13 cellular contexts compared by ENCODE assay signal in genomic region chr19:41875973-41876372, GRCh38. TPM values are rescaled to one million over a fixed set of nuclear protein-coding genes. Genes with fewer than 3 reads are reported as not detected.
DNase-seq lines count a peak whose midpoint lies in the region; ATAC-seq, FAIRE-seq and TF ChIP-seq lines count a peak whose summit lies in the region.
"Not testable (repeated sequence)": the region's sequence is repeated elsewhere in the genome, so short reads cannot be mapped to it uniquely, and the experiment has no call there.
"Had no signal": no experiment of that assay in that cellular context is flagged by ENCODE, and none has a peak within 500 bp of the region (broad histone marks: within the 10 kb centered on the region; RNA-seq: fewer than 3 reads in every experiment).

No MANE protein-coding gene starts in this region.

- peaks cover 98% of the 10 kb centered on the region for H3K4me1 ChIP-seq in CD8-positive, alpha-beta memory T cell (ENCODE audit: insufficient read depth, low read length)
- H3K4me1 ChIP-seq in OCI-LY1 (ENCODE audit: insufficient read depth, low read length, severe bottlenecking) (peaks cover 68% of the 10 kb centered on the region), GM12878 (ENCODE audit: control insufficient read depth, insufficient read depth, low read length) (peaks cover 56% of the 10 kb centered on the region)

- POLR2A ChIA-PET in CD8-positive, alpha-beta memory T cell (lab: Charles Lee): interaction anchor here (0.7 to 8.6 kb wide), 8 partner anchors 11 to 1906 kb away, joined by 3 to 190 read pairs (median 8); partner anchors contain the start of genes ARHGEF1 and RPS19
- POLR2A ChIA-PET in activated CD4-positive, alpha-beta T cell treated with anti-CD3 and anti-CD28 coated beads for 36 hours (lab: Charles Lee): interaction anchor here (0.9 to 1.2 kb wide), 6 partner anchors 9 to 159 kb away, joined by 3 to 7 read pairs (median 4); partner anchors contain the start of gene RPS19
- POLR2A ChIA-PET in GM12878 (lab: Charles Lee): interaction anchor here (0.6 to 6.5 kb wide), 15 partner anchors 9 to 1590 kb away, joined by 3 to 90 read pairs (median 5); partner anchors contain the start of gene RPS19

- TF ChIP-seq EP300 in GM12878 (IDR thresholded peaks at IDR 0.05; ENCODE audit: borderline replicate concordance in 1 of 2, control insufficient read depth in 1 of 2, low read depth in 2 of 2, low read length in 2 of 2): not testable (repeated sequence)

- 16% methylated on average over 3 of the region's 3 CpGs for WGBS in GM12878 (ENCODE audit: insufficient coverage, insufficient replicate concordance, low lambda C conversion rate, missing lambda C conversion rate)

- SMC1A ChIA-PET in GM12878 (lab: Charles Lee; ENCODE audit: uncharacterized antibody, unreplicated experiment): interaction anchor here (0.6 to 8.2 kb wide), 8 partner anchors 10 to 248 kb away, joined by 3 to 57 read pairs (median 4); partner anchors contain the start of gene RPS19

- not testable (repeated sequence) for H3K27me3 Mint-ChIP-seq in CD8-positive, alpha-beta memory T cell; activated CD4-positive, alpha-beta T cell treated with anti-CD3 and anti-CD28 coated beads for 36 hours; activated T-cell treated with anti-CD3 and anti-CD28 coated beads, Interleukin-2, amount 50 U/mL, for 72 hours (ENCODE audit: low read depth); memory B cell; stimulated activated memory B cell treated with anti-CD40 and anti-IgM and Interleukin-4, amounts not matched to agents 10 μg/mL and 1 μg/mL and 100 μg/mL, for 72 hours

- not testable (repeated sequence) for ATAC-seq in activated CD4-positive, alpha-beta T cell treated with anti-CD3 and anti-CD28 coated beads for 36 hours; activated T-cell treated with anti-CD3 and anti-CD28 coated beads, Interleukin-2, amount 50 U/mL, for 72 hours (replicated peaks in 1 of 2); GM12878; memory B cell (ENCODE audit: low read depth); stimulated activated memory B cell treated with anti-CD40 and anti-IgM and Interleukin-4, amounts not matched to agents 10 μg/mL and 1 μg/mL and 100 μg/mL, for 72 hours

- not testable (repeated sequence) for TF ChIP-seq POLR2A in GM12878 (IDR thresholded peaks at IDR 0.05; ENCODE audit: low read depth, low read length)

- not testable (repeated sequence) for H2AFZ ChIP-seq in OCI-LY1 (ENCODE audit: low read length); GM12878 (ENCODE audit: control insufficient read depth, low read depth, low read length)

- peak overlapping the region; percentile 82 for H3K27ac ChIP-seq in CD8-positive, alpha-beta memory T cell (ENCODE audit: low read depth, low read length)
- H3K27ac ChIP-seq in OCI-LY1 (ENCODE audit: low read depth, low read length, poor library complexity, severe bottlenecking) (peak overlapping the region; percentile 100), GM12878 (ENCODE audit: control insufficient read depth, insufficient read depth) (peak overlapping the region; percentile 94)

- H3K36me3 Mint-ChIP-seq in CD8-positive, alpha-beta memory T cell: peaks cover 4 to 10% (median 4%) of the 10 kb centered on the region in 3 donors
- H3K36me3 Mint-ChIP-seq in activated CD4-positive, alpha-beta T cell treated with anti-CD3 and anti-CD28 coated beads for 36 hours (ENCODE audit: low read depth): peaks cover 19% of the 10 kb centered on the region
- H3K36me3 Mint-ChIP-seq in activated T-cell treated with anti-CD3 and anti-CD28 coated beads, Interleukin-2, amount 50 U/mL, for 72 hours (ENCODE audit: insufficient read depth in 2 of 2): not testable (repeated sequence)
- H3K36me3 Mint-ChIP-seq in memory B cell: peaks cover 31% of the 10 kb centered on the region
- peaks cover 42% of the 10 kb centered on the region for H3K36me3 Mint-ChIP-seq in stimulated activated memory B cell treated with anti-CD40 and anti-IgM and Interleukin-4, amounts not matched to agents 10 μg/mL and 1 μg/mL and 100 μg/mL, for 72 hours

- H3K4me3 ChIP-seq in CD8-positive, alpha-beta memory T cell (ENCODE audit: low read length): peak overlapping the region; percentile 40
- H3K4me3 ChIP-seq in OCI-LY1 (ENCODE audit: low read depth, low read length, poor library complexity, severe bottlenecking) (peak overlapping the region; percentile 85), GM12878 (0 out of 2 replicates have a peak overlapping the region, but pooled peaks have one; percentile 4)

- peak overlapping the region; percentile 97 to 100 (median 99) for H3K27ac Mint-ChIP-seq in CD8-positive, alpha-beta memory T cell
- peak overlapping the region; percentile 74 for H3K27ac Mint-ChIP-seq in activated CD4-positive, alpha-beta T cell treated with anti-CD3 and anti-CD28 coated beads for 36 hours
- peak overlapping the region; percentile 18 for H3K27ac Mint-ChIP-seq in activated T-cell treated with anti-CD3 and anti-CD28 coated beads, Interleukin-2, amount 50 U/mL, for 72 hours
- H3K27ac Mint-ChIP-seq in memory B cell: peak overlapping the region; percentile 99
- peak overlapping the region; percentile 89 for H3K27ac Mint-ChIP-seq in stimulated activated memory B cell treated with anti-CD40 and anti-IgM and Interleukin-4, amounts not matched to agents 10 μg/mL and 1 μg/mL and 100 μg/mL, for 72 hours

- peaks cover 19% of the 10 kb centered on the region for H3F3A ChIP-seq in OCI-LY1 (ENCODE audit: insufficient read depth, low read length)

- CTCF ChIA-PET in CD8-positive, alpha-beta memory T cell (lab: Charles Lee): interaction anchor here (1.0 to 16.3 kb wide), 11 partner anchors 11 to 82 kb away, joined by 3 to 227 read pairs (median 27); partner anchors contain the start of genes ARHGEF1, ERFL, RABAC1 and RPS19
- CTCF ChIA-PET in activated CD4-positive, alpha-beta T cell treated with anti-CD3 and anti-CD28 coated beads for 36 hours (lab: Charles Lee): interaction anchor here (1.0 to 2.2 kb wide), 4 partner anchors 9 to 70 kb away, joined by 4 to 7 read pairs (median 6); no protein-coding TSS in a partner anchor
- CTCF ChIA-PET in GM12878 (lab: Yijun Ruan, JAX): interaction anchor here (1.1 to 9.0 kb wide), 7 partner anchors 11 to 76 kb away, joined by 3 to 136 read pairs (median 63); partner anchors contain the start of genes ARHGEF1 and RPS19

- H3K27me3 ChIP-seq in CD8-positive, alpha-beta memory T cell (ENCODE audit: insufficient read depth, low read length, poor library complexity, severe bottlenecking); OCI-LY1 (ENCODE audit: insufficient read depth, low read length); GM12878 (replicated peaks in 1 of 2; ENCODE audit: control insufficient read depth in 2 of 2, insufficient read depth in 2 of 2, low read length in 1 of 2): not testable (repeated sequence)

- peak overlapping the region; percentile 90 for H3K4me2 ChIP-seq in OCI-LY1 (ENCODE audit: low read length)
- H3K4me2 ChIP-seq in GM12878 (ENCODE audit: control insufficient read depth, insufficient read depth): peak overlapping the region; percentile 81

- peaks cover 65 to 93% (median 70%) of the 10 kb centered on the region in 3 donors for H3K4me1 Mint-ChIP-seq in CD8-positive, alpha-beta memory T cell
- H3K4me1 Mint-ChIP-seq in activated CD4-positive, alpha-beta T cell treated with anti-CD3 and anti-CD28 coated beads for 36 hours: peaks cover 72% of the 10 kb centered on the region
- H3K4me1 Mint-ChIP-seq in activated T-cell treated with anti-CD3 and anti-CD28 coated beads, Interleukin-2, amount 50 U/mL, for 72 hours (ENCODE audit: low read depth): peaks cover 63% of the 10 kb centered on the region
- H3K4me1 Mint-ChIP-seq in memory B cell: peaks cover 38% of the 10 kb centered on the region
- H3K4me1 Mint-ChIP-seq in stimulated activated memory B cell treated with anti-CD40 and anti-IgM and Interleukin-4, amounts not matched to agents 10 μg/mL and 1 μg/mL and 100 μg/mL, for 72 hours: peaks cover 76% of the 10 kb centered on the region

- not testable (repeated sequence) for H3K9me3 ChIP-seq in CD8-positive, alpha-beta memory T cell (ENCODE audit: low read length); OCI-LY1 (ENCODE audit: low read length); GM12878 (replicated peaks; ENCODE audit: control insufficient read depth, insufficient read depth, low read length)

- not testable (repeated sequence) for H4K20me1 ChIP-seq in OCI-LY1 (ENCODE audit: insufficient read depth, low read length); GM12878 (ENCODE audit: control insufficient read depth, insufficient read depth)

- H3K4me3 Mint-ChIP-seq in CD8-positive, alpha-beta memory T cell: peak overlapping the region; percentile 69 to 89 (median 77)
- peak overlapping the region; percentile 0 for H3K4me3 Mint-ChIP-seq in activated CD4-positive, alpha-beta T cell treated with anti-CD3 and anti-CD28 coated beads for 36 hours
- H3K4me3 Mint-ChIP-seq in activated T-cell treated with anti-CD3 and anti-CD28 coated beads, Interleukin-2, amount 50 U/mL, for 72 hours: peak overlapping the region; percentile 49 to 60
- H3K4me3 Mint-ChIP-seq in memory B cell: peak overlapping the region; percentile 100
- H3K4me3 Mint-ChIP-seq in stimulated activated memory B cell treated with anti-CD40 and anti-IgM and Interleukin-4, amounts not matched to agents 10 μg/mL and 1 μg/mL and 100 μg/mL, for 72 hours: peak overlapping the region; percentile 59

- DNase-seq in CD8-positive, alpha-beta memory T cell; activated CD4-positive, alpha-beta T cell treated with anti-CD3 and anti-CD28 coated beads for 36 hours; GM12878 (ENCODE audit: low read depth, low spot score); memory B cell (ENCODE audit: low spot score in 2 of 2): not testable (repeated sequence)
- peak in 1 of 2 donors; percentile 0 for DNase-seq in activated T-cell treated with anti-CD3 and anti-CD28 coated beads, Interleukin-2, amount 50 U/mL, for 72 hours

- FAIRE-seq in GM12878 (lab: Jason Lieb, UNC): not testable (repeated sequence)

- not testable (repeated sequence) for BruUV-seq in GM12878 (replicated peaks; lab: Mats Ljungman, UMichigan)

- TF ChIP-seq RAD21 in GM12878 (IDR thresholded peaks at IDR 0.05; ENCODE audit: insufficient read depth, low read depth, low read length): not testable (repeated sequence)

- H3K36me3 ChIP-seq in CD8-positive, alpha-beta memory T cell (ENCODE audit: insufficient read depth, low read length); GM12878 (ENCODE audit: control insufficient read depth in 2 of 2, insufficient read depth in 2 of 2, low read length in 1 of 2): not testable (repeated sequence)
- H3K36me3 ChIP-seq in OCI-LY1 (ENCODE audit: insufficient read depth, low read length): peaks cover 47% of the 10 kb centered on the region

- TF ChIP-seq CTCF in OCI-LY1 (IDR thresholded peaks at IDR 0.05; ENCODE audit: low read length); GM12878 (IDR thresholded peaks at IDR 0.05 in 2 of 3, conservative IDR thresholded peaks at IDR 0.05 in 1 of 3; ENCODE audit: control insufficient read depth in 2 of 3, extremely low read depth in 1 of 3, insufficient read depth in 1 of 3, low read depth in 3 of 3, low read length in 3 of 3): not testable (repeated sequence)

- not testable (repeated sequence) for H3K9me3 Mint-ChIP-seq in CD8-positive, alpha-beta memory T cell; activated CD4-positive, alpha-beta T cell treated with anti-CD3 and anti-CD28 coated beads for 36 hours (ENCODE audit: low read depth); activated T-cell treated with anti-CD3 and anti-CD28 coated beads, Interleukin-2, amount 50 U/mL, for 72 hours; memory B cell; stimulated activated memory B cell treated with anti-CD40 and anti-IgM and Interleukin-4, amounts not matched to agents 10 μg/mL and 1 μg/mL and 100 μg/mL, for 72 hours

- H3K79me2 ChIP-seq in OCI-LY1 (ENCODE audit: insufficient read depth, low read length) (peaks cover 11% of the 10 kb centered on the region), GM12878 (ENCODE audit: control insufficient read depth, insufficient read depth, low read length) (peaks cover 36% of the 10 kb centered on the region)

- not testable (repeated sequence) for H3K9me2 ChIP-seq in OCI-LY1 (ENCODE audit: low read depth, low read length)

- H3K9ac ChIP-seq in OCI-LY1 (ENCODE audit: low read length) (peak overlapping the region; percentile 98), GM12878 (ENCODE audit: control insufficient read depth, insufficient read depth, low read length) (peak overlapping the region; percentile 14)

- in situ Hi-C loops in GM12878 (cut with MboI): not testable (repeated sequence)

- RAD21 ChIA-PET in GM12878 (lab: Charles Lee; ENCODE audit: unreplicated experiment): interaction anchor here (0.6 to 8.7 kb wide), 20 partner anchors 9 to 394 kb away, joined by 3 to 120 read pairs (median 4); partner anchors contain the start of genes ARHGEF1, ERFL, RABAC1 and RPS19

- intact Hi-C loops in activated CD4-positive, alpha-beta T cell treated with anti-CD3 and anti-CD28 coated beads for 36 hours (cut with DNase I, micrococcal nuclease): loop anchor here (1.0 kb wide), 2 partner anchors 8 to 69 kb away; no protein-coding TSS in a partner anchor
- intact Hi-C loops in GM12878 (cut with micrococcal nuclease; ENCODE audit: unreplicated experiment): loop anchor here (2.0 kb wide), 1 partner anchor 69 kb away; no protein-coding TSS in a partner anchor

RNA-seq across cellular contexts. Expression of gene CD79A, which starts 1.1 kb away (rescaled TPM):
- 1 to 10 TPM; 1.3 to 2.2 TPM for total RNA-seq in CD8-positive, alpha-beta memory T cell
- polyA plus RNA-seq in CD8-positive, alpha-beta memory T cell: 9.4 TPM
- total RNA-seq in activated CD4-positive, alpha-beta T cell treated with anti-CD3 and anti-CD28 coated beads for 36 hours: 1 to 10 TPM; 4.0 to 4.1 TPM
- total RNA-seq in activated T-cell treated with anti-CD3 and anti-CD28 coated beads, Interleukin-2, amount 50 U/mL, for 72 hours: 10 to 100 TPM; 12.3 to 27.5 TPM
- total RNA-seq in GM12878 (2013; cell fraction: nucleolus; rRNA removed): 163 and 166 TPM in 2 replicates
- total RNA-seq in GM12878 (2014; rRNA removed): 370 and 414 TPM in 2 replicates
- total RNA-seq in GM12878 (2014; rRNA removed; fragmentation: Illumina TruSeq; extraction: Trizol): 243 and 253 TPM in 2 replicates
- total RNA-seq in GM12878 (2021): 357 and 368 TPM in 2 replicates
- 302 TPM for polyA plus RNA-seq in GM12878 (2011; ENCODE audit: low read depth)
- polyA plus RNA-seq in GM12878 (2011; rRNA removed): 117 and 280 TPM in 2 replicates
- 347 and 501 TPM in 2 replicates for polyA plus RNA-seq in GM12878 (2011; cell fraction: cytosol; rRNA removed)
- 160 and 176 TPM in 2 replicates for polyA plus RNA-seq in GM12878 (2011; cell fraction: nucleus; rRNA removed)
- 480 and 877 TPM in 2 replicates for polyA plus RNA-seq in GM12878 (2012)
- 97.1 and 294 TPM in 2 replicates for polyA plus RNA-seq in GM12878 (2014; fragmentation: Illumina TruSeq; extraction: Trizol)
- polyA plus RNA-seq in GM12878 (2014; fragmentation: Nextera tagmentation; extraction: Ambion mirVana): 10 to 100 TPM; 38.8 to 76.5 TPM
- 400 and 502 TPM in 2 replicates for polyA plus RNA-seq in GM12878 (2014; rRNA removed)
- polyA plus RNA-seq in GM12878 (2016; fragmentation: Nextera tagmentation; extraction: Ambion mirVana): 100 to 1,000 TPM; 268 to 283 TPM
- 144 and 359 TPM in 2 replicates for polyA minus RNA-seq in GM12878 (2011; rRNA and poly(A)+ RNA removed)
- 143 and 156 TPM in 2 replicates for polyA minus RNA-seq in GM12878 (2011; cell fraction: cytosol; rRNA and poly(A)+ RNA removed)
- 66.9 and 93.6 TPM in 2 replicates for polyA minus RNA-seq in GM12878 (2011; cell fraction: nucleus; rRNA and poly(A)+ RNA removed)

RNA-seq across cellular contexts. Expression of gene ARHGEF1, which starts 7.0 kb away (rescaled TPM):
- 100 to 1,000 TPM; 295 to 312 TPM for total RNA-seq in CD8-positive, alpha-beta memory T cell
- 350 TPM for polyA plus RNA-seq in CD8-positive, alpha-beta memory T cell
- total RNA-seq in activated CD4-positive, alpha-beta T cell treated with anti-CD3 and anti-CD28 coated beads for 36 hours: 100 to 1,000 TPM; 231 to 276 TPM
- 100 to 1,000 TPM; 371 to 446 TPM for total RNA-seq in activated T-cell treated with anti-CD3 and anti-CD28 coated beads, Interleukin-2, amount 50 U/mL, for 72 hours
- total RNA-seq in GM12878 (2013; cell fraction: nucleolus; rRNA removed): 129 and 142 TPM in 2 replicates
- total RNA-seq in GM12878 (2014; rRNA removed) (63.3 and 67.8 TPM in 2 replicates), GM12878 (2014; rRNA removed; fragmentation: Illumina TruSeq; extraction: Trizol) (21.2 and 21.7 TPM in 2 replicates), GM12878 (2021) (185 and 207 TPM in 2 replicates)
- polyA plus RNA-seq in GM12878 (2011; ENCODE audit: low read depth): 58.7 TPM
- polyA plus RNA-seq in GM12878 (2011; rRNA removed) (22.5 and 40.1 TPM in 2 replicates), GM12878 (2014; fragmentation: Illumina TruSeq; extraction: Trizol) (13.4 and 35.3 TPM in 2 replicates), GM12878 (2014; fragmentation: Nextera tagmentation; extraction: Ambion mirVana) (1 to 10 TPM; 1.2 to 5.9 TPM), GM12878 (2014; rRNA removed) (151 and 182 TPM in 2 replicates), GM12878 (2016; fragmentation: Nextera tagmentation; extraction: Ambion mirVana) (100 to 1,000 TPM in 1 of 2 experiments, 10 to 100 TPM in 1; 89.7 to 110 TPM)
- 52.3 and 74.7 TPM in 2 replicates for polyA plus RNA-seq in GM12878 (2011; cell fraction: cytosol; rRNA removed)
- polyA plus RNA-seq in GM12878 (2011; cell fraction: nucleus; rRNA removed): 425 and 583 TPM in 2 replicates
- polyA plus RNA-seq in GM12878 (2012): 158 and 192 TPM in 2 replicates
- polyA minus RNA-seq in GM12878 (2011; rRNA and poly(A)+ RNA removed): 21.7 and 42.7 TPM in 2 replicates
- polyA minus RNA-seq in GM12878 (2011; cell fraction: cytosol; rRNA and poly(A)+ RNA removed): 28.9 and 30.2 TPM in 2 replicates
- 40.9 and 71.2 TPM in 2 replicates for polyA minus RNA-seq in GM12878 (2011; cell fraction: nucleus; rRNA and poly(A)+ RNA removed)

RNA-seq across cellular contexts. Expression of gene RPS19, which starts 15.9 kb away (rescaled TPM):
- total RNA-seq in CD8-positive, alpha-beta memory T cell: 1,000 to 10,000 TPM; 3,036 to 3,142 TPM
- 6,195 TPM for polyA plus RNA-seq in CD8-positive, alpha-beta memory T cell
- 1,000 to 10,000 TPM; 2,342 to 3,204 TPM for total RNA-seq in activated CD4-positive, alpha-beta T cell treated with anti-CD3 and anti-CD28 coated beads for 36 hours
- 1,000 to 10,000 TPM; 4,101 to 4,133 TPM for total RNA-seq in activated T-cell treated with anti-CD3 and anti-CD28 coated beads, Interleukin-2, amount 50 U/mL, for 72 hours
- total RNA-seq in GM12878 (2013; cell fraction: nucleolus; rRNA removed): 337 and 389 TPM in 2 replicates
- total RNA-seq in GM12878 (2014; rRNA removed) (2,833 and 3,056 TPM in 2 replicates), GM12878 (2014; rRNA removed; fragmentation: Illumina TruSeq; extraction: Trizol) (4,466 and 4,585 TPM in 2 replicates), GM12878 (2021) (4,047 and 4,139 TPM in 2 replicates)
- polyA plus RNA-seq in GM12878 (2011; ENCODE audit: low read depth): 3,782 TPM
- polyA plus RNA-seq in GM12878 (2011; rRNA removed) (2,203 and 3,275 TPM in 2 replicates), GM12878 (2014; fragmentation: Illumina TruSeq; extraction: Trizol) (763 and 2,654 TPM in 2 replicates), GM12878 (2014; fragmentation: Nextera tagmentation; extraction: Ambion mirVana) (1,000 to 10,000 TPM; 5,523 to 5,578 TPM), GM12878 (2014; rRNA removed) (2,615 and 3,329 TPM in 2 replicates), GM12878 (2016; fragmentation: Nextera tagmentation; extraction: Ambion mirVana) (1,000 to 10,000 TPM; 4,207 to 4,390 TPM)
- polyA plus RNA-seq in GM12878 (2011; cell fraction: cytosol; rRNA removed): 6,871 and 7,631 TPM in 2 replicates
- polyA plus RNA-seq in GM12878 (2011; cell fraction: nucleus; rRNA removed): 984 and 1,594 TPM in 2 replicates
- polyA plus RNA-seq in GM12878 (2012): 5,988 and 6,622 TPM in 2 replicates
- 545 and 1,896 TPM in 2 replicates for polyA minus RNA-seq in GM12878 (2011; rRNA and poly(A)+ RNA removed)
- polyA minus RNA-seq in GM12878 (2011; cell fraction: cytosol; rRNA and poly(A)+ RNA removed): 1,252 and 1,303 TPM in 2 replicates
- 228 and 274 TPM in 2 replicates for polyA minus RNA-seq in GM12878 (2011; cell fraction: nucleus; rRNA and poly(A)+ RNA removed)

RNA-seq across cellular contexts. Expression of gene DMRTC2, which starts 31.1 kb away (rescaled TPM):
- total RNA-seq in CD8-positive, alpha-beta memory T cell: not detected
- polyA plus RNA-seq in CD8-positive, alpha-beta memory T cell: not detected
- total RNA-seq in activated CD4-positive, alpha-beta T cell treated with anti-CD3 and anti-CD28 coated beads for 36 hours: not detected
- total RNA-seq in activated T-cell treated with anti-CD3 and anti-CD28 coated beads, Interleukin-2, amount 50 U/mL, for 72 hours: not detected
- total RNA-seq in GM12878 (2013; cell fraction: nucleolus; rRNA removed): not detected in 2 replicates
- total RNA-seq in GM12878 (2014; rRNA removed) (not detected in 2 replicates), GM12878 (2014; rRNA removed; fragmentation: Illumina TruSeq; extraction: Trizol) (not detected in 2 replicates), GM12878 (2021) (not detected in 2 replicates)
- polyA plus RNA-seq in GM12878 (2011; ENCODE audit: low read depth): not detected
- polyA plus RNA-seq in GM12878 (2011; rRNA removed) (not detected in 2 replicates), GM12878 (2014; fragmentation: Illumina TruSeq; extraction: Trizol) (not detected in 2 replicates), GM12878 (2014; fragmentation: Nextera tagmentation; extraction: Ambion mirVana) (not detected), GM12878 (2014; rRNA removed) (not detected in 2 replicates), GM12878 (2016; fragmentation: Nextera tagmentation; extraction: Ambion mirVana) (not detected)
- not detected in 2 replicates for polyA plus RNA-seq in GM12878 (2011; cell fraction: cytosol; rRNA removed)
- polyA plus RNA-seq in GM12878 (2011; cell fraction: nucleus; rRNA removed): not detected in 2 replicates
- polyA plus RNA-seq in GM12878 (2012): not detected in 2 replicates
- polyA minus RNA-seq in GM12878 (2011; rRNA and poly(A)+ RNA removed): not detected in 2 replicates
- not detected in 2 replicates for polyA minus RNA-seq in GM12878 (2011; cell fraction: cytosol; rRNA and poly(A)+ RNA removed)
- polyA minus RNA-seq in GM12878 (2011; cell fraction: nucleus; rRNA and poly(A)+ RNA removed): not detected in 2 replicates
- total RNA-seq: esophagus squamous epithelium, heart right ventricle, mammary epithelial cell, sciatic nerve had no signal
- polyA plus RNA-seq: AG04450, heart right ventricle, mammary epithelial cell had no signal

RNA-seq across cellular contexts. Expression of gene LYPD4, which starts 31.5 kb away (rescaled TPM):
- not detected for total RNA-seq in CD8-positive, alpha-beta memory T cell
- not detected for polyA plus RNA-seq in CD8-positive, alpha-beta memory T cell
- total RNA-seq in activated CD4-positive, alpha-beta T cell treated with anti-CD3 and anti-CD28 coated beads for 36 hours: not detected
- total RNA-seq in activated T-cell treated with anti-CD3 and anti-CD28 coated beads, Interleukin-2, amount 50 U/mL, for 72 hours: not detected
- not detected in 2 replicates for total RNA-seq in GM12878 (2013; cell fraction: nucleolus; rRNA removed)
- not detected in 2 replicates for total RNA-seq in GM12878 (2014; rRNA removed)
- not detected in 2 replicates for total RNA-seq in GM12878 (2014; rRNA removed; fragmentation: Illumina TruSeq; extraction: Trizol)
- total RNA-seq in GM12878 (2021): not detected in 2 replicates
- not detected for polyA plus RNA-seq in GM12878 (2011; ENCODE audit: low read depth)
- not detected in 2 replicates for polyA plus RNA-seq in GM12878 (2011; rRNA removed)
- not detected in 2 replicates for polyA plus RNA-seq in GM12878 (2011; cell fraction: cytosol; rRNA removed)
- not detected in 2 replicates for polyA plus RNA-seq in GM12878 (2011; cell fraction: nucleus; rRNA removed)
- polyA plus RNA-seq in GM12878 (2012): not detected in 2 replicates
- polyA plus RNA-seq in GM12878 (2014; fragmentation: Illumina TruSeq; extraction: Trizol): not detected in 2 replicates
- not detected for polyA plus RNA-seq in GM12878 (2014; fragmentation: Nextera tagmentation; extraction: Ambion mirVana)
- polyA plus RNA-seq in GM12878 (2014; rRNA removed): not detected in 2 replicates
- polyA plus RNA-seq in GM12878 (2016; fragmentation: Nextera tagmentation; extraction: Ambion mirVana): not detected
- not detected in 2 replicates for polyA minus RNA-seq in GM12878 (2011; rRNA and poly(A)+ RNA removed)
- polyA minus RNA-seq in GM12878 (2011; cell fraction: cytosol; rRNA and poly(A)+ RNA removed): not detected in 2 replicates
- polyA minus RNA-seq in GM12878 (2011; cell fraction: nucleus; rRNA and poly(A)+ RNA removed): not detected in 2 replicates
- total RNA-seq: esophagus squamous epithelium, heart right ventricle, mammary epithelial cell, sciatic nerve, thyroid gland had no signal
- polyA plus RNA-seq: AG04450, heart right ventricle, mammary epithelial cell had no signal

Comparison
In these comparisons a context has a peak if more than half of its experiments do, and no peak if none do; other contexts are left out.
1. H3K4me3 ChIP-seq: peak in every context shown above with its lines; median percentile 85 in OCI-LY1; 40 in CD8-positive, alpha-beta memory T cell; 4 in GM12878.
2. H3K27ac Mint-ChIP-seq: peak in every context shown above with its lines; median percentile 99 in CD8-positive, alpha-beta memory T cell; 99 in memory B cell; 89 in stimulated activated memory B cell treated with anti-CD40 and anti-IgM and Interleukin-4, amounts not matched to agents 10 μg/mL and 1 μg/mL and 100 μg/mL, for 72 hours; 74 in activated CD4-positive, alpha-beta T cell treated with anti-CD3 and anti-CD28 coated beads for 36 hours; 18 in activated T-cell treated with anti-CD3 and anti-CD28 coated beads, Interleukin-2, amount 50 U/mL, for 72 hours.
3. H3K4me3 Mint-ChIP-seq: peak in every context shown above with its lines; median percentile 100 in memory B cell; 77 in CD8-positive, alpha-beta memory T cell; 59 in stimulated activated memory B cell treated with anti-CD40 and anti-IgM and Interleukin-4, amounts not matched to agents 10 μg/mL and 1 μg/mL and 100 μg/mL, for 72 hours; 54 in activated T-cell treated with anti-CD3 and anti-CD28 coated beads, Interleukin-2, amount 50 U/mL, for 72 hours; 0 in activated CD4-positive, alpha-beta T cell treated with anti-CD3 and anti-CD28 coated beads for 36 hours.
4. RNA of gene CD79A, which starts 1.1 kb away (total RNA-seq): 163 to 414 TPM in GM12878; 12.3 to 27.5 TPM in activated T-cell treated with anti-CD3 and anti-CD28 coated beads, Interleukin-2, amount 50 U/mL, for 72 hours, 4.0 to 4.1 TPM in activated CD4-positive, alpha-beta T cell treated with anti-CD3 and anti-CD28 coated beads for 36 hours and 1.3 to 2.2 TPM in CD8-positive, alpha-beta memory T cell; every median in the first group is over 4 times any median in the second.
5. Peak in every context shown above with its lines, with median percentiles within 50 percentile points of each other: H3K27ac ChIP-seq.